Comparison of ENCODE assay signal across 23 cellular contexts in the genomic region with DNA sequence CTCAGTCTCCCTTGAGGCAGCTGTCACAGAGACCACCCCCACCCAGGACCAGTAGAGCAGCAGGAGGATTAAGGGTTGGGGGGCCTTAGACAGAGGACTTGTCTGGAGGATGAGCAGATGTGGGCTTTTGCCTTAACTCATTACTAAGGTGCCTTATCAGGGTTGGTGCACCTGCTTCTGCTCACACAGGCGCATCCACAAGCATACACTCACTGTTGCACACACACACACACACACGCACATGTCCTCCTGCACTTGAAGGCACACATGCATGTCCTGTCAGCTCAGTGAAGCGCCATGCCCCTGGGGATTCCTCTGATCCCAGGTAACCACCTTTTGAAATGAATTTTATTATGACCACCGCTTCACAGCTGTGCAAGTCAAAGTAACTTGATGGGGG. TPM values are rescaled to one million over a fixed set of nuclear protein-coding genes. Genes with fewer than 3 reads are reported as not detected.
DNase-seq lines count a peak whose midpoint lies in the region; TF ChIP-seq lines count a peak whose summit lies in the region.
"Had no signal": no experiment of that assay in that cellular context is flagged by ENCODE, and none has a peak within 500 bp of the region (broad histone marks: within the 10 kb centered on the region; RNA-seq: fewer than 3 reads in every experiment).

No MANE protein-coding gene starts in this region.

- no peaks in the 10 kb centered on the region for H3K9me3 Mint-ChIP-seq in activated naive CD4-positive, alpha-beta T cell treated with anti-CD3 and anti-CD28 coated beads, Interleukin-2, amount 10 ng/mL, durations not matched to agents 7 days and 5 days
- H3K9me3 Mint-ChIP-seq: central memory CD8-positive, alpha-beta T cell; IgD-negative memory B cell; T-helper 2 cell treated with Interferon-gamma antibody and Interleukin-4, amounts not matched to agents 5 μg/mL and 100 μg/mL, for 36 hours had no signal

- no peak for TF ChIP-seq EP300 in sigmoid colon (IDR thresholded peaks at IDR 0.05)

- CTCF ChIA-PET in activated naive CD4-positive, alpha-beta T cell treated with anti-CD3 and anti-CD28 coated beads, Interleukin-2, amount 10 ng/mL, durations not matched to agents 7 days and 5 days (lab: Charles Lee) = no interaction called here

- no peak for TF ChIP-seq POLR2A in sigmoid colon (IDR thresholded peaks at IDR 0.05)

- H3K27me3 Mint-ChIP-seq in activated naive CD4-positive, alpha-beta T cell treated with anti-CD3 and anti-CD28 coated beads, Interleukin-2, amount 10 ng/mL, durations not matched to agents 7 days and 5 days = peaks cover 90% of the 10 kb centered on the region

- H3K4me1 ChIP-seq in sigmoid colon (peaks cover 0 to 39% (median 29%) of the 10 kb centered on the region in 4 donors), right atrium auricular region (peaks cover 0 to 29% of the 10 kb centered on the region in 2 donors)

- intact Hi-C loops in sigmoid colon (cut with DNase I) = loop anchor here (10.0 kb wide), 1 partner anchor 281 kb away; no protein-coding TSS in a partner anchor

- H3K27me3 ChIP-seq in sigmoid colon = peaks cover 0 to 3% (median 0%) of the 10 kb centered on the region in 3 donors
- H3K27me3 ChIP-seq in right atrium auricular region = no peaks in the 10 kb centered on the region
- H3K27me3 ChIP-seq: Peyer's patch had no signal

- H3K36me3 ChIP-seq in sigmoid colon (no peaks in the 10 kb centered on the region), right atrium auricular region (no peaks in the 10 kb centered on the region)
- H3K36me3 ChIP-seq: esophagus muscularis mucosa, gastroesophageal sphincter, Peyer's patch had no signal

- no peaks in the 10 kb centered on the region for H3K9me3 ChIP-seq in sigmoid colon
- H3K9me3 ChIP-seq in right atrium auricular region = no peaks in the 10 kb centered on the region
- H3K9me3 ChIP-seq: A549, esophagus muscularis mucosa, gastroesophageal sphincter, Peyer's patch had no signal

- H3K4me3 Mint-ChIP-seq in activated naive CD4-positive, alpha-beta T cell treated with anti-CD3 and anti-CD28 coated beads, Interleukin-2, amount 10 ng/mL, durations not matched to agents 7 days and 5 days = no peak overlapping the region
- H3K4me3 Mint-ChIP-seq: central memory CD8-positive, alpha-beta T cell; IgD-negative memory B cell; T-helper 2 cell treated with Interferon-gamma antibody and Interleukin-4, amounts not matched to agents 5 μg/mL and 100 μg/mL, for 36 hours had no signal

- peak overlapping the region; percentile 83 for H3K27ac ChIP-seq in caudate nucleus (ENCODE audit: low read depth, low read length)
- no peak overlapping the region for H3K27ac ChIP-seq in sigmoid colon
- H3K27ac ChIP-seq in right atrium auricular region = no peak overlapping the region
- H3K27ac ChIP-seq: esophagus muscularis mucosa, gastroesophageal sphincter, Peyer's patch, SK-N-MC had no signal

- H3K4me1 Mint-ChIP-seq in activated naive CD4-positive, alpha-beta T cell treated with anti-CD3 and anti-CD28 coated beads, Interleukin-2, amount 10 ng/mL, durations not matched to agents 7 days and 5 days = peaks cover 5% of the 10 kb centered on the region
- H3K4me1 Mint-ChIP-seq: central memory CD8-positive, alpha-beta T cell had no signal

- peak; percentile 14 for DNase-seq in NCI-H2171 treated with DMSO at 0.1 percent for 48 hours (lab: John Stamatoyannopoulos, UW)
- DNase-seq in NCI-H2171 (lab: John Stamatoyannopoulos, UW) = no peak
- peak; percentile 43 for DNase-seq in NAMALWA (ENCODE audit: low spot score)
- DNase-seq in caudate nucleus (lab: John Stamatoyannopoulos, UW) = peak in 1 of 61 donors; percentile 45
- peak; percentile 50 for DNase-seq in sigmoid colon
- DNase-seq in activated T-cell treated with anti-CD3 and anti-CD28 coated beads for 4 hours = no peak
- no peak for DNase-seq in activated naive CD4-positive, alpha-beta T cell treated with anti-CD3 and anti-CD28 coated beads, Interleukin-2, amount 10 ng/mL, durations not matched to agents 7 days and 5 days
- DNase-seq in right atrium auricular region (ENCODE audit: low spot score) = no peak
- DNase-seq: activated CD4-positive, alpha-beta T cell treated with anti-CD3 and anti-CD28 coated beads, Interleukin-2, amount 50 U/mL, for 48 hours; mammary epithelial cell; MM.1S; NCI-H2029; occipital lobe; Peyer's patch had no signal

- WGBS in sigmoid colon, 2 donors = 78 to 79% methylated on average over 4 of the region's 4 CpGs

- no peak overlapping the region for H3K27ac Mint-ChIP-seq in activated naive CD4-positive, alpha-beta T cell treated with anti-CD3 and anti-CD28 coated beads, Interleukin-2, amount 10 ng/mL, durations not matched to agents 7 days and 5 days
- H3K27ac Mint-ChIP-seq: IgD-negative memory B cell; T-helper 2 cell treated with Interferon-gamma antibody and Interleukin-4, amounts not matched to agents 5 μg/mL and 100 μg/mL, for 36 hours had no signal

- H3K4me3 ChIP-seq in sigmoid colon (no peak overlapping the region), right atrium auricular region (no peak overlapping the region)
- H3K4me3 ChIP-seq: A549, esophagus muscularis mucosa, gastroesophageal sphincter, Peyer's patch, SK-N-MC had no signal

- H3K36me3 Mint-ChIP-seq in activated naive CD4-positive, alpha-beta T cell treated with anti-CD3 and anti-CD28 coated beads, Interleukin-2, amount 10 ng/mL, durations not matched to agents 7 days and 5 days = no peaks in the 10 kb centered on the region
- H3K36me3 Mint-ChIP-seq: IgD-negative memory B cell had no signal

- TF ChIP-seq CTCF in sigmoid colon (IDR thresholded peaks at IDR 0.05) (no peak), right atrium auricular region (IDR thresholded peaks at IDR 0.05) (no peak)

RNA-seq across cellular contexts. Expression of a gene that starts 1.2 kb away (rescaled TPM):
- not detected for total RNA-seq in sigmoid colon
- 1 to 10 TPM in 2 of 3 donors, not detected in 1; 1.3 to 2.4 TPM for polyA plus RNA-seq in sigmoid colon
- 1 to 10 TPM; 4.6 to 5.3 TPM for total RNA-seq in right atrium auricular region
- total RNA-seq: G401, Peyer's patch had no signal
- polyA plus RNA-seq: mammary epithelial cell had no signal

RNA-seq across cellular contexts. Expression of a gene that starts 14.9 kb away (rescaled TPM):
- total RNA-seq in sigmoid colon (10 to 100 TPM; 33.7 to 93.1 (median 55.8) TPM), right atrium auricular region (10 to 100 TPM; 36.8 to 36.9 TPM)
- 10 to 100 TPM; 20.6 to 48.4 (median 21.6) TPM for polyA plus RNA-seq in sigmoid colon

RNA-seq across cellular contexts. Expression of a gene that starts 33.4 kb away (rescaled TPM):
- total RNA-seq in sigmoid colon = 1 to 10 TPM in 1 of 4 donors, under 1 TPM in 3; under 0.01 to 1.4 (median 0.30) TPM
- 10 to 100 TPM in 1 of 3 donors, 1 to 10 TPM in 1, under 1 TPM in 1; 0.60 to 10.5 (median 1.4) TPM for polyA plus RNA-seq in sigmoid colon
- under 1 TPM; 0.12 to 0.44 TPM for total RNA-seq in right atrium auricular region
- polyA plus RNA-seq: IgD-negative memory B cell had no signal

RNA-seq across cellular contexts. Expression of a gene that starts 54.0 kb away (rescaled TPM):
- 1 to 10 TPM in 2 of 4 donors, under 1 TPM in 2; 0.41 to 4.3 (median 1.3) TPM for total RNA-seq in sigmoid colon
- 1 to 10 TPM in 2 of 3 donors, not detected in 1; 1.4 to 2.0 TPM for polyA plus RNA-seq in sigmoid colon
- 1 to 10 TPM; 1.6 to 3.6 TPM for total RNA-seq in right atrium auricular region
- total RNA-seq: subcutaneous adipose tissue had no signal
- polyA plus RNA-seq: IgD-negative memory B cell had no signal

Comparison
In these comparisons a context has a peak if more than half of its experiments do, and no peak if none do; other contexts are left out.
1. DNase-seq: peak in NCI-H2171 treated with DMSO at 0.1 percent for 48 hours (single experiment), NAMALWA (single experiment) and sigmoid colon (single experiment); none in NCI-H2171 (single experiment), activated T-cell treated with anti-CD3 and anti-CD28 coated beads for 4 hours (single experiment), activated naive CD4-positive, alpha-beta T cell treated with anti-CD3 and anti-CD28 coated beads, Interleukin-2, amount 10 ng/mL, durations not matched to agents 7 days and 5 days (single experiment) and right atrium auricular region (single experiment).
2. RNA of a gene that starts 1.2 kb away (total RNA-seq): 4.6 to 5.3 TPM in right atrium auricular region; not detected in sigmoid colon; every median in the first group is over 4 times any median in the second.